ENCODE assay signal across 1 cellular context in the genomic region with DNA sequence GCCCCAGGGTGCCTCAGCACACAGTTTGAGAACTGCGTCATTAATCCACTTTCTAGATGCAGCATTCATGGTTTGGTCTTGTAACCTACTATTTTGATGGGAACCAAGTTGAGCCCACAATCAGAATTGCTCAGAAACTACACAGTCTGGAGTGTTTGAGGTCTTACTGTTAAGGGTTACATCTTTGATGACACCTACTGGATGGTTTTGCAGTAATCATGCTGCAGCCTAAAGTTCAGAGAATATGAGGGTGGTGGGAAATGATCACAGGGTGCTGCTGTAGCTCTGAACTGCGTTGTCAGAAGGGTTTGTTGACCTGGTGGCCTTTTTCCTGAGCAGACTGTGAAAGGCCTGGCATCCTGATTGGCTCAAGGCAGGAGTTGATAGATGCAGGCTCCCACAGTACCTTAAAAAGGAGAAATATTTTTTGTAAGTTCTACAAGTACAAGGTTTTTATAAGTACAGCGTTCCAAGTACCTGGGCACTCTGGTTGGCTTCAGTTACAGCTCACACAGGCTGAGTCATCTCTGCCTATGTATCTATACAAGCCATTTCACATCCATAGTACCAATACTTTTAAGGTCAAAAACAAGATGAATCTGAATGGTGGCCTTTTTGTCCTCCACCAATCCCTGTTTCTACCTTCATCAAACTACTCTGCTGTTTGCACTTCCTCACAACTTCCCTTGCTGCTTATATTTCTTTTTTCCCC.
TF ChIP-seq lines count a peak whose summit lies in the region.

No MANE protein-coding gene starts in this region.

TF ChIP-seq in SK-N-SH, 30 proteins besides CTCF, POLR2A, EP300 and RAD21:
- TF ChIP-seq GATA2 (CRISPR knock-in tag; IDR thresholded peaks at IDR 0.05): no peak
- no peak for TF ChIP-seq RFX5 (IDR thresholded peaks at IDR 0.05; ENCODE audit: low read length)
- no peak for TF ChIP-seq TAF1 (IDR thresholded peaks at IDR 0.05; ENCODE audit: borderline replicate concordance, low read depth, low read length)
- no peak for TF ChIP-seq SMC3 (IDR thresholded peaks at IDR 0.05; ENCODE audit: low read depth, low read length)
